3 cellular contexts compared by ENCODE assay signal in the genomic region with DNA sequence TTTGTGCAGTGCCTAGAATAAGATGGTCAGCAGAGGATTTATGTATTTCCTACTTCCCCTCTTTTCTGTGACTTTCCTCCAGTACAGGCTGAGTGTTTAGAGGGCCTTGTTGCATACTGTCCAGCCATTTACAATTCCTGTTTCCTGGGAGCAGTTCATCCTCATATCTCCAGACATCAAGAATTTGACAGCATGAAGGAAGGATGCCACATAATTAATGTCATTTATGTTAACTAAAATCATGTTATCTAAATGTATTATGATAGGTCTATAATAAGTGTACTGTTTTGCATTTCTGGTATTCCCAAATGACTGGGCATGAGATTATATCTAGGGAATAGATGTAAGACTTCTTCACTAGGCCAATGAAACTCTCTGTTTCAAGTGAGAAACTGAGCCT.
"Had no signal": no experiment of that assay in that cellular context is flagged by ENCODE, and none has a peak within 500 bp of the region (broad histone marks: within the 10 kb centered on the region; RNA-seq: fewer than 3 reads in every experiment).

No MANE protein-coding gene starts in this region.

- ATAC-seq: GM12878 had no signal

- H3K4me3 ChIP-seq: GM12878 had no signal

- DNase-seq: GDM1, GF-D8 had no signal
